In genomic region chr17:38875477-38876080, GRCh38 we compare ENCODE assay signal across 2 cellular contexts.
TF ChIP-seq lines count a peak whose summit lies in the region.

No MANE protein-coding gene starts in this region.

TF ChIP-seq in HCT116, 20 proteins besides CTCF, POLR2A, EP300 and RAD21:
- no peak for TF ChIP-seq YY1 (IDR thresholded peaks at IDR 0.05; ENCODE audit: extremely low read depth, insufficient replicate concordance, low read depth, low read length)
- TF ChIP-seq ATF3 (IDR thresholded peaks at IDR 0.05) = no peak
- no peak for TF ChIP-seq CBX3 (IDR thresholded peaks at IDR 0.05; ENCODE audit: low read depth)
- no peak for TF ChIP-seq TCF7L2 (IDR thresholded peaks at IDR 0.05; ENCODE audit: borderline replicate concordance, extremely low read depth, insufficient read depth, insufficient read length)
- no peak for TF ChIP-seq SRF (IDR thresholded peaks at IDR 0.05; ENCODE audit: low read depth)
- TF ChIP-seq EZH2 (IDR thresholded peaks at IDR 0.05) = no peak
- TF ChIP-seq CEBPB (IDR thresholded peaks at IDR 0.05; ENCODE audit: low read depth) = no peak
- TF ChIP-seq, protein P1, sequence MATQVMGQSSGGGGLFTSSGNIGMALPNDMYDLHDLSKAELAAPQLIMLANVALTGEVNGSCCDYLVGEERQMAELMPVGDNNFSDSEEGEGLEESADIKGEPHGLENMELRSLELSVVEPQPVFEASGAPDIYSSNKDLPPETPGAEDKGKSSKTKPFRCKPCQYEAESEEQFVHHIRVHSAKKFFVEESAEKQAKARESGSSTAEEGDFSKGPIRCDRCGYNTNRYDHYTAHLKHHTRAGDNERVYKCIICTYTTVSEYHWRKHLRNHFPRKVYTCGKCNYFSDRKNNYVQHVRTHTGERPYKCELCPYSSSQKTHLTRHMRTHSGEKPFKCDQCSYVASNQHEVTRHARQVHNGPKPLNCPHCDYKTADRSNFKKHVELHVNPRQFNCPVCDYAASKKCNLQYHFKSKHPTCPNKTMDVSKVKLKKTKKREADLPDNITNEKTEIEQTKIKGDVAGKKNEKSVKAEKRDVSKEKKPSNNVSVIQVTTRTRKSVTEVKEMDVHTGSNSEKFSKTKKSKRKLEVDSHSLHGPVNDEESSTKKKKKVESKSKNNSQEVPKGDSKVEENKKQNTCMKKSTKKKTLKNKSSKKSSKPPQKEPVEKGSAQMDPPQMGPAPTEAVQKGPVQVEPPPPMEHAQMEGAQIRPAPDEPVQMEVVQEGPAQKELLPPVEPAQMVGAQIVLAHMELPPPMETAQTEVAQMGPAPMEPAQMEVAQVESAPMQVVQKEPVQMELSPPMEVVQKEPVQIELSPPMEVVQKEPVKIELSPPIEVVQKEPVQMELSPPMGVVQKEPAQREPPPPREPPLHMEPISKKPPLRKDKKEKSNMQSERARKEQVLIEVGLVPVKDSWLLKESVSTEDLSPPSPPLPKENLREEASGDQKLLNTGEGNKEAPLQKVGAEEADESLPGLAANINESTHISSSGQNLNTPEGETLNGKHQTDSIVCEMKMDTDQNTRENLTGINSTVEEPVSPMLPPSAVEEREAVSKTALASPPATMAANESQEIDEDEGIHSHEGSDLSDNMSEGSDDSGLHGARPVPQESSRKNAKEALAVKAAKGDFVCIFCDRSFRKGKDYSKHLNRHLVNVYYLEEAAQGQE (IDR thresholded peaks at IDR 0.05; ENCODE audit: low read depth) = no peak
- TF ChIP-seq POLR2AphosphoS5 (IDR thresholded peaks at IDR 0.05; ENCODE audit: low read depth, low read length) = no peak
- TF ChIP-seq SIN3A (IDR thresholded peaks at IDR 0.05; ENCODE audit: low read depth) = no peak
- TF ChIP-seq ELF1 (IDR thresholded peaks at IDR 0.05; ENCODE audit: borderline replicate concordance, low read depth) = no peak
- no peak for TF ChIP-seq EZH2phosphoT487 (IDR thresholded peaks at IDR 0.05; ENCODE audit: borderline replicate concordance)
- TF ChIP-seq ZFX (IDR thresholded peaks at IDR 0.05) = no peak
- TF ChIP-seq EGR1 (IDR thresholded peaks at IDR 0.05; ENCODE audit: low read depth) = no peak
- no peak for TF ChIP-seq MAX (IDR thresholded peaks at IDR 0.05)

TF ChIP-seq in HepG2, 621 proteins besides CTCF, POLR2A, EP300 and RAD21:
- TF ChIP-seq ZNF644 (CRISPR knock-in tag; IDR thresholded peaks at IDR 0.05; ENCODE audit: low read depth) = no peak
- no peak for TF ChIP-seq ZNF598 (CRISPR knock-in tag; IDR thresholded peaks at IDR 0.05; ENCODE audit: borderline replicate concordance)
- no peak for TF ChIP-seq SRF (IDR thresholded peaks at IDR 0.05; ENCODE audit: low read depth, low read length)
- TF ChIP-seq, protein P2, sequence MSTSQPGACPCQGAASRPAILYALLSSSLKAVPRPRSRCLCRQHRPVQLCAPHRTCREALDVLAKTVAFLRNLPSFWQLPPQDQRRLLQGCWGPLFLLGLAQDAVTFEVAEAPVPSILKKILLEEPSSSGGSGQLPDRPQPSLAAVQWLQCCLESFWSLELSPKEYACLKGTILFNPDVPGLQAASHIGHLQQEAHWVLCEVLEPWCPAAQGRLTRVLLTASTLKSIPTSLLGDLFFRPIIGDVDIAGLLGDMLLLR (CRISPR knock-in tag; IDR thresholded peaks at IDR 0.05) = no peak
- TF ChIP-seq ZNF180 (CRISPR knock-in tag; IDR thresholded peaks at IDR 0.05; ENCODE audit: borderline replicate concordance, low read depth) = no peak
- TF ChIP-seq, protein P3, sequence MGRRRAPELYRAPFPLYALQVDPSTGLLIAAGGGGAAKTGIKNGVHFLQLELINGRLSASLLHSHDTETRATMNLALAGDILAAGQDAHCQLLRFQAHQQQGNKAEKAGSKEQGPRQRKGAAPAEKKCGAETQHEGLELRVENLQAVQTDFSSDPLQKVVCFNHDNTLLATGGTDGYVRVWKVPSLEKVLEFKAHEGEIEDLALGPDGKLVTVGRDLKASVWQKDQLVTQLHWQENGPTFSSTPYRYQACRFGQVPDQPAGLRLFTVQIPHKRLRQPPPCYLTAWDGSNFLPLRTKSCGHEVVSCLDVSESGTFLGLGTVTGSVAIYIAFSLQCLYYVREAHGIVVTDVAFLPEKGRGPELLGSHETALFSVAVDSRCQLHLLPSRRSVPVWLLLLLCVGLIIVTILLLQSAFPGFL (CRISPR knock-in tag; IDR thresholded peaks at IDR 0.05) = no peak
- TF ChIP-seq, protein P4, sequence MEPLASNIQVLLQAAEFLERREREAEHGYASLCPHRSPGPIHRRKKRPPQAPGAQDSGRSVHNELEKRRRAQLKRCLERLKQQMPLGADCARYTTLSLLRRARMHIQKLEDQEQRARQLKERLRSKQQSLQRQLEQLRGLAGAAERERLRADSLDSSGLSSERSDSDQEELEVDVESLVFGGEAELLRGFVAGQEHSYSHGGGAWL (CRISPR knock-in tag; IDR thresholded peaks at IDR 0.05) = no peak
